In genomic region chr17:16446338-16446983, GRCh38 we compare ENCODE assay signal across 15 cellular contexts. TPM values are rescaled to one million over a fixed set of nuclear protein-coding genes. Genes with fewer than 3 reads are reported as not detected.
DNase-seq lines count a peak whose midpoint lies in the region; ATAC-seq and TF ChIP-seq lines count a peak whose summit lies in the region.
"Had no signal": no experiment of that assay in that cellular context is flagged by ENCODE, and none has a peak within 500 bp of the region (broad histone marks: within the 10 kb centered on the region; RNA-seq: fewer than 3 reads in every experiment).

No MANE protein-coding gene starts in this region.

- no peaks in the 10 kb centered on the region for H3K9me3 Mint-ChIP-seq in chondrocyte (ENCODE audit: low read depth)
- H3K9me3 Mint-ChIP-seq: CD4-positive, alpha-beta T cell had no signal

- H3K4me2 ChIP-seq in OCI-LY7 (ENCODE audit: low read length) = no peak overlapping the region

- no peak overlapping the region for H3K4me3 Mint-ChIP-seq in chondrocyte (ENCODE audit: unreplicated experiment)
- H3K4me3 Mint-ChIP-seq: CD4-positive, alpha-beta T cell had no signal

- TF ChIP-seq CTCF in OCI-LY7 (conservative IDR thresholded peaks at IDR 0.05; ENCODE audit: low read length) (0 out of 2 replicates have a peak, but pooled peaks have one; percentile 28), chondrocyte (IDR thresholded peaks at IDR 0.05) (peak; percentile 15)

- no TSS peak for BruUV-seq in OCI-LY7 (replicated peaks; lab: Mats Ljungman, UMichigan)

- H3K36me3 Mint-ChIP-seq in chondrocyte (ENCODE audit: low read depth) = peaks cover 10% of the 10 kb centered on the region

- no peaks in the 10 kb centered on the region for H3K9me2 ChIP-seq in OCI-LY7 (ENCODE audit: insufficient read depth, low read length)

- CTCF ChIA-PET in OCI-LY7 (lab: Charles Lee; ENCODE audit: unreplicated experiment) = no interaction called here

- H3K79me2 ChIP-seq in OCI-LY7 (ENCODE audit: insufficient read depth, low read depth, low read length) = peaks cover 18% of the 10 kb centered on the region; the same call in 1 of the 2 replicates

- peaks cover 22% of the 10 kb centered on the region for H3K4me1 Mint-ChIP-seq in chondrocyte (ENCODE audit: low read depth)

- ATAC-seq in HG02571 (IDR thresholded peaks at IDR 0.05; ENCODE audit: unreplicated experiment) = no peak

- no peak overlapping the region for H3K4me3 ChIP-seq in OCI-LY7 (ENCODE audit: low read depth, low read length, poor library complexity, severe bottlenecking)
- H3K4me3 ChIP-seq: thyroid gland had no signal

- peaks cover 90% of the 10 kb centered on the region for H3K36me3 ChIP-seq in OCI-LY7 (ENCODE audit: insufficient read depth, low read length)

- 0 out of 2 replicates have a peak, but pooled peaks cover 9% of the 10 kb centered on the region for H4K20me1 ChIP-seq in OCI-LY7 (ENCODE audit: insufficient read depth, low read length)

- H3K27me3 Mint-ChIP-seq in chondrocyte (ENCODE audit: low read depth) = no peaks in the 10 kb centered on the region
- H3K27me3 Mint-ChIP-seq: CD4-positive, alpha-beta T cell had no signal

- POLR2A ChIA-PET in OCI-LY7 (lab: Charles Lee) = interaction anchor here (1.0 kb wide), 1 partner anchor 8 kb away, joined by 5 read pairs; no protein-coding TSS in a partner anchor

- no peaks in the 10 kb centered on the region for H3K9me3 ChIP-seq in OCI-LY7 (ENCODE audit: low read length)
- H3K9me3 ChIP-seq: thyroid gland had no signal

- peak; percentile 52 for DNase-seq in stimulated activated CD4-positive, alpha-beta T cell treated with anti-CD3 and anti-CD28 coated beads, Interleukin-15, amount 100 ng/mL, for 24 hours
- no peak for DNase-seq in stimulated activated CD4-positive, alpha-beta T cell treated with anti-CD3 and anti-CD28 coated beads, Interleukin-2, amount 100 ng/mL, for 24 hours
- no peak for DNase-seq in OCI-LY7 (ENCODE audit: low spot score)
- DNase-seq in chondrocyte (ENCODE audit: low spot score) = no peak
- DNase-seq in KG1 (lab: John Stamatoyannopoulos, UW) = no peak
- no peak for DNase-seq in NOMO-1 treated with DMSO at 0.1 percent for 48 hours (lab: John Stamatoyannopoulos, UW; ENCODE audit: unreplicated experiment)
- DNase-seq in NCI-H748 treated with DMSO at 0.1 percent for 48 hours (lab: John Stamatoyannopoulos, UW) = no peak
- DNase-seq: CD4-positive, alpha-beta T cell; effector CD8-positive, alpha-beta T cell; hypothalamus; mesenchymal stem cell; NCI-H1694; OCI-M1; thyroid gland had no signal

- H3K27ac ChIP-seq in OCI-LY7 (ENCODE audit: low read depth, low read length, poor library complexity, severe bottlenecking) = no peak overlapping the region

- intact Hi-C loops in OCI-LY7 (cut with micrococcal nuclease; ENCODE audit: unreplicated experiment) = no loop called here

- H3K4me1 ChIP-seq in OCI-LY7 (ENCODE audit: insufficient read depth, low read length, poor library complexity, severe bottlenecking) = peaks cover 16% of the 10 kb centered on the region

- H3K27ac Mint-ChIP-seq in chondrocyte (ENCODE audit: unreplicated experiment) = no peak overlapping the region
- H3K27ac Mint-ChIP-seq: CD4-positive, alpha-beta T cell had no signal

- H2AFZ ChIP-seq in OCI-LY7 (ENCODE audit: low read length) = no peak overlapping the region

RNA-seq across cellular contexts. Expression of gene TRPV2, which starts 31.1 kb away (rescaled TPM):
- 10.5 and 15.4 TPM in 2 replicates for total RNA-seq in OCI-LY7 (2014; rRNA removed; shearing (Covaris generic))
- total RNA-seq in OCI-LY7 (2022) = 4.9 and 5.3 TPM in 2 replicates
- 1.6 to 47.6 TPM (median 43.5 TPM) in 3 replicates for total RNA-seq in chondrocyte

RNA-seq across cellular contexts. Expression of gene LRRC75A, which starts 45.5 kb away (rescaled TPM):
- not detected in 2 replicates for total RNA-seq in OCI-LY7 (2014; rRNA removed; shearing (Covaris generic))
- total RNA-seq in OCI-LY7 (2022) (not detected in 2 replicates), chondrocyte (2.2 to 4.1 TPM (median 2.3 TPM) in 3 replicates)
